ENCODE assay signal across 8 cellular contexts in the genomic region with DNA sequence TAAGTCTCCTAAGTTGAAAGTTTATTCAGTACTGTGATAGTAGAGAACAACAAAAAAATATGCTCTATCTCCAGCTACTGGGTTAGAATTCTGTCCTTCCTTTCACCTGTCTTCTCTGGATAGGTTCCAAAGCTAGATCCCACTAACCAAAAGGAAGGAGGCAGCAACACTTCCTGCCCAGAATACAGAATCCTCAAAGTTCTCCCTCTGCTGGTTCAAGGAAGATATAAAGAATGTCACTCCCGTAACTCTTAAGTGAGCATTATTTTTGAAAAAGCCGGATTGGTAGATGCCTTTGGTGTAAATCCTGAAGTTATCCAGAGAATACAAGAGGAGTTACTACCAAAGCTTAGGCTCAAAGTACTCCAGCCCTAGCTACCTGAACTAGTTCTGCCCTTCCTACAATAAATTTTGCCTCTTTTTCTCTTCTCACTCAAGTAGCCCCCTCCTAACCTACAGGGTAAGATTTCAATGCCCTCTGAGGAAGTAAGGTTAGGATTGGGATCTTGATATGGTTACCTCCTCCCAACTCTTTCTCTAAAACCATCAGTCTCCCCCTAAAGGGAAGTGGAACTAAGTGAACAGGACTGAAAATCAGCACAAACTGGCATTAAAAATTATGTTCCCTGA. TPM values are rescaled to one million over a fixed set of nuclear protein-coding genes. Genes with fewer than 3 reads are reported as not detected.
DNase-seq lines count a peak whose midpoint lies in the region; ATAC-seq and TF ChIP-seq lines count a peak whose summit lies in the region.

No MANE protein-coding gene starts in this region.

- H3K9me3 ChIP-seq in SU-DHL-6 (ENCODE audit: insufficient read depth, low read length), result no peaks in the 10 kb centered on the region

- DNase-seq in DMS114 treated with DMSO at 0.1 percent for 48 hours (lab: John Stamatoyannopoulos, UW; ENCODE audit: unreplicated experiment) (peak; percentile 77), glomerular visceral epithelial cell (ENCODE audit: extremely low spot score) (peak; percentile 68), skeletal muscle cell (ENCODE audit: low read depth) (peak; percentile 13), GOT3 (lab: John Stamatoyannopoulos, UW) (no peak), NOMO-1 (lab: John Stamatoyannopoulos, UW; ENCODE audit: unreplicated experiment in 2 of 2) (no peak)
- DNase-seq in Jurkat, Clone E6-1 (ENCODE audit: low read depth, low spot score), result peak; percentile 20

- no peaks in the 10 kb centered on the region for H3K27me3 ChIP-seq in SU-DHL-6 (ENCODE audit: low read length)

- no peak overlapping the region for H3K9ac ChIP-seq in SU-DHL-6 (ENCODE audit: low read length)

- no peak overlapping the region for H3K4me2 ChIP-seq in SU-DHL-6 (ENCODE audit: low read depth, low read length, poor library complexity, severe bottlenecking)

- no peak for ATAC-seq in GM18909 (IDR thresholded peaks at IDR 0.05; ENCODE audit: poor library complexity, unreplicated experiment)

- no peak overlapping the region for H2AFZ ChIP-seq in SU-DHL-6 (ENCODE audit: low read depth, low read length, severe bottlenecking)

- H3F3A ChIP-seq in SU-DHL-6 (ENCODE audit: insufficient read depth), result peaks cover 70% of the 10 kb centered on the region

- peaks cover 7% of the 10 kb centered on the region; the same call in 1 of the 2 replicates for H4K20me1 ChIP-seq in SU-DHL-6 (ENCODE audit: low read depth, low read length)

- no peak overlapping the region for H3K4me3 ChIP-seq in Jurkat, Clone E6-1 (ENCODE audit: low read length)
- no peak overlapping the region for H3K4me3 ChIP-seq in SU-DHL-6 (ENCODE audit: insufficient read depth, low read length, poor library complexity, severe bottlenecking)
- H3K4me3 ChIP-seq in skeletal muscle cell (ENCODE audit: low read depth, low read length), result no peak overlapping the region

- peaks cover 41% of the 10 kb centered on the region for H3K36me3 ChIP-seq in SU-DHL-6 (ENCODE audit: low read length)

- peak overlapping the region; percentile 0; the same call in 1 of the 2 replicates for H3K27ac ChIP-seq in SU-DHL-6 (ENCODE audit: low read depth, low read length)

- no peaks in the 10 kb centered on the region for H3K9me2 ChIP-seq in SU-DHL-6 (replicated peaks; ENCODE audit: insufficient read depth, low read length)

- no peaks in the 10 kb centered on the region for H3K79me2 ChIP-seq in SU-DHL-6 (ENCODE audit: insufficient read depth, low read length)

- TF ChIP-seq CTCF in SU-DHL-6 (IDR thresholded peaks at IDR 0.05; ENCODE audit: insufficient read depth, low read length, poor library complexity, severe bottlenecking), result peak; percentile 33

RNA-seq across cellular contexts. Expression of a gene that starts 26.0 kb away (rescaled TPM):
- polyA plus RNA-seq in Jurkat, Clone E6-1 (2012; ENCODE audit: insufficient read depth, insufficient read length), result not detected

RNA-seq across cellular contexts. Expression of a gene that starts 34.9 kb away (rescaled TPM):
- polyA plus RNA-seq in Jurkat, Clone E6-1 (2012; ENCODE audit: insufficient read depth, insufficient read length), result 13.5 TPM

RNA-seq across cellular contexts. Expression of a gene that starts 36.5 kb away (rescaled TPM):
- polyA plus RNA-seq in Jurkat, Clone E6-1 (2012; ENCODE audit: insufficient read depth, insufficient read length), result not detected

Comparison
In these comparisons a context has a peak if more than half of its experiments do, and no peak if none do; other contexts are left out.
1. DNase-seq: peak in DMS114 treated with DMSO at 0.1 percent for 48 hours (single experiment), Jurkat, Clone E6-1 (single experiment), glomerular visceral epithelial cell (single experiment) and skeletal muscle cell (single experiment); none in GOT3 (single experiment) and NOMO-1 (0 of 2).